Comparison of ENCODE assay signal across 13 cellular contexts in genomic region chr1:185645201-185645640, GRCh38.
DNase-seq lines count a peak whose midpoint lies in the region; ATAC-seq and TF ChIP-seq lines count a peak whose summit lies in the region.
"Had no signal": no experiment of that assay in that cellular context is flagged by ENCODE, and none has a peak within 500 bp of the region (broad histone marks: within the 10 kb centered on the region; RNA-seq: fewer than 3 reads in every experiment).

No MANE protein-coding gene starts in this region.

- H3K9me3 Mint-ChIP-seq in mesothelial cell of epicardium: peaks cover 16% of the 10 kb centered on the region
- H3K9me3 Mint-ChIP-seq: activated naive CD8-positive, alpha-beta T cell treated with anti-CD3 and anti-CD28 coated beads, Interleukin-2, amount 50 U/mL, for 24 hours had no signal

- peaks cover 15% of the 10 kb centered on the region for H3K36me3 Mint-ChIP-seq in mesothelial cell of epicardium

- peak overlapping the region; percentile 98 for H3K27ac ChIP-seq in HUES48 (ENCODE audit: low read depth, low read length)
- H3K27ac ChIP-seq: BLaER1 treated with 17β-estradiol and CSF1 and Interleukin-3, amounts not matched to agents 10 nM and 100 nM had no signal

- H3K36me3 ChIP-seq in BJ (ENCODE audit: control insufficient read depth, insufficient read depth, low read length) (no peaks in the 10 kb centered on the region), HUES48 (ENCODE audit: control insufficient read depth, insufficient read depth, low read length) (0 out of 2 replicates have a peak, but pooled peaks cover 4% of the 10 kb centered on the region)
- H3K36me3 ChIP-seq: BLaER1 treated with 17β-estradiol and CSF1 and Interleukin-3, amounts not matched to agents 10 nM and 100 nM had no signal

- peak overlapping the region; percentile 86 for H3K27ac Mint-ChIP-seq in mesothelial cell of epicardium
- H3K27ac Mint-ChIP-seq: activated naive CD8-positive, alpha-beta T cell treated with anti-CD3 and anti-CD28 coated beads, Interleukin-2, amount 50 U/mL, for 24 hours; T-helper 2 cell treated with Interferon-gamma antibody and Interleukin-4, amounts not matched to agents 5 μg/mL and 100 μg/mL, for 36 hours had no signal

- H3K4me1 ChIP-seq in HUES48 (ENCODE audit: control insufficient read depth, insufficient read depth, low read length): peaks cover 29% of the 10 kb centered on the region
- H3K4me1 ChIP-seq: BLaER1 treated with 17β-estradiol and CSF1 and Interleukin-3, amounts not matched to agents 10 nM and 100 nM had no signal

- H3K4me1 Mint-ChIP-seq in mesothelial cell of epicardium: peaks cover 47% of the 10 kb centered on the region

- H3K27me3 ChIP-seq in BJ (ENCODE audit: control insufficient read depth, insufficient read depth, low read length): no peaks in the 10 kb centered on the region
- no peaks in the 10 kb centered on the region for H3K27me3 ChIP-seq in HUES48 (ENCODE audit: control insufficient read depth, insufficient read depth, low read length)
- H3K27me3 ChIP-seq: BLaER1 treated with 17β-estradiol and CSF1 and Interleukin-3, amounts not matched to agents 10 nM and 100 nM had no signal

- no peak overlapping the region for H3K4me3 Mint-ChIP-seq in mesothelial cell of epicardium
- H3K4me3 Mint-ChIP-seq: activated naive CD8-positive, alpha-beta T cell treated with anti-CD3 and anti-CD28 coated beads, Interleukin-2, amount 50 U/mL, for 24 hours; T-helper 2 cell treated with Interferon-gamma antibody and Interleukin-4, amounts not matched to agents 5 μg/mL and 100 μg/mL, for 36 hours had no signal

- CTCF ChIA-PET in BJ (lab: Yijun Ruan, JAX): interaction anchor here (1.2 to 2.1 kb wide), 5 partner anchors 9 to 79 kb away, joined by 3 to 8 read pairs (median 5); no protein-coding TSS in a partner anchor

- TF ChIP-seq CTCF in BJ (IDR thresholded peaks at IDR 0.05; ENCODE audit: insufficient read depth, low read depth, low read length) (peak; percentile 11; the same call in 1 of the 2 replicates), mesothelial cell of epicardium (IDR thresholded peaks at IDR 0.05; ENCODE audit: unreplicated experiment) (no peak)

- POLR2A ChIA-PET in BJ (lab: Charles Lee): interaction anchor here (0.6 kb wide), 1 partner anchor 71 kb away, joined by 3 read pairs; no protein-coding TSS in a partner anchor

- H3K9ac ChIP-seq in HUES48 (ENCODE audit: low read depth, low read length): peak overlapping the region; percentile 29; the same call in 1 of the 2 replicates
- H3K9ac ChIP-seq: BLaER1 treated with 17β-estradiol and CSF1 and Interleukin-3, amounts not matched to agents 10 nM and 100 nM had no signal

- H3K9me3 ChIP-seq in HUES48 (ENCODE audit: control insufficient read depth, insufficient read depth, low read length): peaks cover 29% of the 10 kb centered on the region

- no peaks in the 10 kb centered on the region for H3K27me3 Mint-ChIP-seq in mesothelial cell of epicardium (ENCODE audit: low read depth)
- H3K27me3 Mint-ChIP-seq: activated naive CD8-positive, alpha-beta T cell treated with anti-CD3 and anti-CD28 coated beads, Interleukin-2, amount 50 U/mL, for 24 hours had no signal

- H3K4me3 ChIP-seq in BJ (ENCODE audit: low read depth, low read length) (no peak overlapping the region), HUES48 (ENCODE audit: low read depth, low read length) (no peak overlapping the region)
- H3K4me3 ChIP-seq: BLaER1 treated with 17β-estradiol and CSF1 and Interleukin-3, amounts not matched to agents 10 nM and 100 nM had no signal

- ATAC-seq in HG03280 (IDR thresholded peaks at IDR 0.05; ENCODE audit: unreplicated experiment): no peak

- DNase-seq in BJ (ENCODE audit: low read depth) (peak; percentile 41), cerebellar cortex (ENCODE audit: low spot score) (peak; percentile 65), mesothelial cell of epicardium (ENCODE audit: low spot score in 2 of 2, unreplicated experiment in 2 of 2) (no peak), AG20443 (ENCODE audit: low spot score) (no peak), foreskin melanocyte (no peak)
- DNase-seq in stimulated activated CD4-positive, alpha-beta T cell treated with anti-CD3 and anti-CD28 coated beads, Interleukin-4, amount 100 ng/mL, for 1 hour: no peak
- DNase-seq: activated naive CD8-positive, alpha-beta T cell treated with anti-CD3 and anti-CD28 coated beads, Interleukin-2, amount 50 U/mL, for 24 hours; NCI-H2081; small intestine had no signal

Comparison
In these comparisons a context has a peak if more than half of its experiments do, and no peak if none do; other contexts are left out.
1. DNase-seq: peak in BJ (single experiment) and cerebellar cortex (single experiment); none in mesothelial cell of epicardium (0 of 2), AG20443 (single experiment), foreskin melanocyte (single experiment) and stimulated activated CD4-positive, alpha-beta T cell treated with anti-CD3 and anti-CD28 coated beads, Interleukin-4, amount 100 ng/mL, for 1 hour (single experiment).